Comparison of ENCODE assay signal across 10 cellular contexts in genomic region chr5:72597456-72597948, GRCh38.
DNase-seq lines count a peak whose midpoint lies in the region; ATAC-seq and TF ChIP-seq lines count a peak whose summit lies in the region.
"Had no signal": no experiment of that assay in that cellular context is flagged by ENCODE, and none has a peak within 500 bp of the region (broad histone marks: within the 10 kb centered on the region; RNA-seq: fewer than 3 reads in every experiment).

No MANE protein-coding gene starts in this region.

- intact Hi-C loops in dorsolateral prefrontal cortex (cut with DNase I): no loop called here

- TF ChIP-seq CTCF in AG04449 (IDR thresholded peaks at IDR 0.05; ENCODE audit: insufficient read depth, low read length, missing control alignments): no peak
- TF ChIP-seq CTCF in dorsolateral prefrontal cortex (IDR thresholded peaks at IDR 0.05 in 54 of 56, conservative IDR thresholded peaks at IDR 0.05 in 2 of 56; ENCODE audit: low read depth in 1 of 56, partially characterized antibody in 56 of 56): no peak

- DNase-seq in AG04449 (ENCODE audit: low read depth, low spot score) (peak; percentile 84), NCI-H226 (peak; percentile 97), dorsolateral prefrontal cortex (no peak), lung microvascular endothelial cell (ENCODE audit: low read depth in 2 of 2) (peak; percentile 41 to 86), NCI-H446 treated with DMSO at 0.1 percent for 48 hours (lab: John Stamatoyannopoulos, UW) (no peak)
- no peak for DNase-seq in stimulated activated CD4-positive, alpha-beta T cell treated with anti-CD3 and anti-CD28 coated beads, Interleukin-4, amount 100 ng/mL, for 4 hours
- DNase-seq: DMS79, NCI-H2029 treated with DMSO at 0.1 percent for 48 hours had no signal

- CTCF ChIA-PET in AG04449 (lab: Yijun Ruan, JAX): interaction anchor here (1.5 to 6.6 kb wide), 2 partner anchors 13 to 231 kb away, joined by 5 to 51 read pairs; no protein-coding TSS in a partner anchor

- ATAC-seq in HG02852 (IDR thresholded peaks at IDR 0.05; ENCODE audit: unreplicated experiment) (no peak), GM19463 (IDR thresholded peaks at IDR 0.05; ENCODE audit: unreplicated experiment) (no peak)

- H3K27ac ChIP-seq in dorsolateral prefrontal cortex: peak overlapping the region in 54 of 59 donors; percentile 1 to 89 (median 61)

- no peaks in the 10 kb centered on the region for H3K27me3 ChIP-seq in dorsolateral prefrontal cortex

- H3K4me3 ChIP-seq in AG04449 (ENCODE audit: low read depth, low read length) (no peak overlapping the region; the same call in 1 of the 2 replicates), dorsolateral prefrontal cortex (no peak overlapping the region)

- POLR2A ChIA-PET in AG04449 (lab: Yijun Ruan, JAX): no interaction called here

Comparison
In these comparisons a context has a peak if more than half of its experiments do, and no peak if none do; other contexts are left out.
1. DNase-seq: peak in AG04449 (single experiment), NCI-H226 (single experiment) and lung microvascular endothelial cell (2 of 2); none in dorsolateral prefrontal cortex (0 of 10), stimulated activated CD4-positive, alpha-beta T cell treated with anti-CD3 and anti-CD28 coated beads, Interleukin-4, amount 100 ng/mL, for 4 hours (0 of 2) and NCI-H446 treated with DMSO at 0.1 percent for 48 hours (single experiment).